8 cellular contexts compared by ENCODE assay signal in genomic region chr5:34657550-34657921, GRCh38. TPM values are rescaled to one million over a fixed set of nuclear protein-coding genes. Genes with fewer than 3 reads are reported as not detected.
A peak's percentile ranks its signal among the peaks of the same experiment; 100 is the strongest.
DNase-seq lines count a peak whose midpoint lies in the region; ATAC-seq and TF ChIP-seq lines count a peak whose summit lies in the region.

No MANE protein-coding gene starts in this region.

- H2AFZ ChIP-seq in Karpas-422 (ENCODE audit: low read length), result no peak overlapping the region

- peak overlapping the region; percentile 76 for H3K4me3 ChIP-seq in rectal smooth muscle tissue (ENCODE audit: low read length)
- no peak overlapping the region for H3K4me3 ChIP-seq in Karpas-422 (ENCODE audit: low read length)

- H3K27me3 ChIP-seq in rectal smooth muscle tissue (ENCODE audit: control insufficient read depth, insufficient read depth, low read length) (no peaks in the 10 kb centered on the region), Karpas-422 (ENCODE audit: low read length) (no peaks in the 10 kb centered on the region)

- POLR2A ChIA-PET in activated B cell treated with CpG ODN at 0.5 μM for 24 hours (lab: Charles Lee), result no interaction called here

- ATAC-seq in activated naive CD4-positive, alpha-beta T cell treated with anti-CD3 and anti-CD28 coated beads, Interleukin-2, amount 50 U/mL, for 72 hours, result no peak
- ATAC-seq in activated B cell treated with CpG ODN at 0.5 μM for 24 hours (ENCODE audit: low read depth) (no peak), HG02623 (IDR thresholded peaks at IDR 0.05; ENCODE audit: unreplicated experiment) (no peak), HG02610 (IDR thresholded peaks at IDR 0.05; ENCODE audit: unreplicated experiment) (no peak)

- H3K4me1 ChIP-seq in rectal smooth muscle tissue (ENCODE audit: control insufficient read depth, insufficient read depth, low read length) (peaks cover 6% of the 10 kb centered on the region), Karpas-422 (ENCODE audit: low read length) (no peaks in the 10 kb centered on the region)

- H3K27ac Mint-ChIP-seq in activated naive CD4-positive, alpha-beta T cell treated with anti-CD3 and anti-CD28 coated beads, Interleukin-2, amount 50 U/mL, for 24 hours, result no peak overlapping the region
- no peak overlapping the region for H3K27ac Mint-ChIP-seq in activated naive CD4-positive, alpha-beta T cell treated with anti-CD3 and anti-CD28 coated beads, Interleukin-2, amount 50 U/mL, for 72 hours
- no peak overlapping the region for H3K27ac Mint-ChIP-seq in activated B cell treated with CpG ODN at 0.5 μM for 24 hours
- H3K27ac Mint-ChIP-seq in glutamatergic neuron (ENCODE audit: unreplicated experiment), result peak overlapping the region; percentile 92

- peak overlapping the region; percentile 17 for H3K9ac ChIP-seq in rectal smooth muscle tissue (ENCODE audit: low read length)
- H3K9ac ChIP-seq in Karpas-422 (ENCODE audit: low read length), result no peak overlapping the region

- no peaks in the 10 kb centered on the region for H3K36me3 ChIP-seq in rectal smooth muscle tissue (ENCODE audit: control insufficient read depth, insufficient read depth, low read length)
- no peaks in the 10 kb centered on the region for H3K36me3 ChIP-seq in Karpas-422 (ENCODE audit: insufficient read depth, low read length)

- TF ChIP-seq CTCF in activated B cell treated with CpG ODN at 0.5 μM for 24 hours (IDR thresholded peaks at IDR 0.05) (no peak), glutamatergic neuron (IDR thresholded peaks at IDR 0.05; ENCODE audit: partially characterized antibody, unreplicated experiment) (no peak)

- CTCF ChIA-PET in activated B cell treated with CpG ODN at 0.5 μM for 24 hours (lab: Charles Lee), result no interaction called here

- no peaks in the 10 kb centered on the region for H3K9me2 ChIP-seq in Karpas-422 (replicated peaks; ENCODE audit: insufficient read depth, low read length)

- H3K27ac ChIP-seq in rectal smooth muscle tissue (ENCODE audit: low read depth, low read length) (peak overlapping the region; percentile 90), Karpas-422 (ENCODE audit: low read length) (no peak overlapping the region)

- no peaks in the 10 kb centered on the region for H3K9me3 Mint-ChIP-seq in activated naive CD4-positive, alpha-beta T cell treated with anti-CD3 and anti-CD28 coated beads, Interleukin-2, amount 50 U/mL, for 24 hours
- H3K9me3 Mint-ChIP-seq in activated naive CD4-positive, alpha-beta T cell treated with anti-CD3 and anti-CD28 coated beads, Interleukin-2, amount 50 U/mL, for 72 hours, result no peaks in the 10 kb centered on the region
- H3K9me3 Mint-ChIP-seq in activated B cell treated with CpG ODN at 0.5 μM for 24 hours (no peaks in the 10 kb centered on the region), glutamatergic neuron (ENCODE audit: unreplicated experiment) (peaks cover 20% of the 10 kb centered on the region)

- no peak overlapping the region for H3K4me2 ChIP-seq in Karpas-422 (ENCODE audit: low read depth, low read length, poor library complexity, severe bottlenecking)

- H3K36me3 Mint-ChIP-seq in activated naive CD4-positive, alpha-beta T cell treated with anti-CD3 and anti-CD28 coated beads, Interleukin-2, amount 50 U/mL, for 24 hours, result no peaks in the 10 kb centered on the region
- H3K36me3 Mint-ChIP-seq in activated naive CD4-positive, alpha-beta T cell treated with anti-CD3 and anti-CD28 coated beads, Interleukin-2, amount 50 U/mL, for 72 hours, result peaks cover 6 to 11% of the 10 kb centered on the region in 2 donors
- H3K36me3 Mint-ChIP-seq in activated B cell treated with CpG ODN at 0.5 μM for 24 hours (ENCODE audit: low read depth) (peaks cover 3% of the 10 kb centered on the region), glutamatergic neuron (ENCODE audit: unreplicated experiment) (peaks cover 9% of the 10 kb centered on the region)

- H3K27me3 Mint-ChIP-seq in activated naive CD4-positive, alpha-beta T cell treated with anti-CD3 and anti-CD28 coated beads, Interleukin-2, amount 50 U/mL, for 24 hours, result peaks cover 24% of the 10 kb centered on the region
- H3K27me3 Mint-ChIP-seq in activated B cell treated with CpG ODN at 0.5 μM for 24 hours (peaks cover 32% of the 10 kb centered on the region), glutamatergic neuron (ENCODE audit: unreplicated experiment) (peaks cover 16% of the 10 kb centered on the region)

- no peaks in the 10 kb centered on the region for H3K9me3 ChIP-seq in Karpas-422 (ENCODE audit: low read length)

- intact Hi-C loops in activated B cell treated with CpG ODN at 0.5 μM for 24 hours (cut with micrococcal nuclease), result loop anchor here (5.0 kb wide), 2 partner anchors 180 to 240 kb away; partner anchors contain the start of gene TTC23L

- H3K4me3 Mint-ChIP-seq in activated naive CD4-positive, alpha-beta T cell treated with anti-CD3 and anti-CD28 coated beads, Interleukin-2, amount 50 U/mL, for 24 hours, result peak overlapping the region; percentile 81
- H3K4me3 Mint-ChIP-seq in activated B cell treated with CpG ODN at 0.5 μM for 24 hours, result peak overlapping the region; percentile 70
- H3K4me3 Mint-ChIP-seq in glutamatergic neuron (ENCODE audit: unreplicated experiment), result peak overlapping the region; percentile 98

- no peaks in the 10 kb centered on the region for H4K20me1 ChIP-seq in Karpas-422 (ENCODE audit: insufficient read depth, low read depth, low read length)

- H3K4me1 Mint-ChIP-seq in activated naive CD4-positive, alpha-beta T cell treated with anti-CD3 and anti-CD28 coated beads, Interleukin-2, amount 50 U/mL, for 24 hours, result peaks cover 26% of the 10 kb centered on the region
- H3K4me1 Mint-ChIP-seq in activated B cell treated with CpG ODN at 0.5 μM for 24 hours (peaks cover 20% of the 10 kb centered on the region), glutamatergic neuron (ENCODE audit: low read depth, unreplicated experiment) (peaks cover 16% of the 10 kb centered on the region)

- H3K79me2 ChIP-seq in Karpas-422 (ENCODE audit: low read length), result no peaks in the 10 kb centered on the region

- no peak for DNase-seq in activated naive CD4-positive, alpha-beta T cell treated with anti-CD3 and anti-CD28 coated beads, Interleukin-2, amount 50 U/mL, for 72 hours (ENCODE audit: low spot score in 2 of 2)
- DNase-seq in activated B cell treated with CpG ODN at 0.5 μM for 24 hours (no peak), glutamatergic neuron (peak; percentile 69), Karpas-422 (no peak)

RNA-seq across cellular contexts. Expression of gene RAI14, which starts 1.4 kb away (rescaled TPM):
- 1 to 10 TPM; 1.0 to 4.7 TPM for total RNA-seq in activated naive CD4-positive, alpha-beta T cell treated with anti-CD3 and anti-CD28 coated beads, Interleukin-2, amount 50 U/mL, for 72 hours
- total RNA-seq in activated B cell treated with CpG ODN at 0.5 μM for 24 hours (1.1 and 1.6 TPM in 2 replicates), glutamatergic neuron (ENCODE audit: unreplicated experiment) (259 TPM)
- not detected in 2 replicates for total RNA-seq in Karpas-422 (2014; rRNA removed; shearing (Covaris generic); ENCODE audit: low replicate concordance)

Comparison
In these comparisons a context has a peak if more than half of its experiments do, and no peak if none do; other contexts are left out.
1. RNA of gene RAI14, which starts 1.4 kb away (total RNA-seq): 259 TPM in glutamatergic neuron (single experiment); 1.0 to 4.7 TPM in activated naive CD4-positive, alpha-beta T cell treated with anti-CD3 and anti-CD28 coated beads, Interleukin-2, amount 50 U/mL, for 72 hours, 1.1 to 1.6 TPM in activated B cell treated with CpG ODN at 0.5 μM for 24 hours and not detected in Karpas-422; every median in the first group is over 10 times any median in the second.
2. Peak in every context shown above with its lines, with median percentiles within 50 percentile points of each other: H3K4me3 Mint-ChIP-seq.